17 cellular contexts compared by ENCODE assay signal in genomic region chr9:122008559-122008958, GRCh38.
DNase-seq lines count a peak whose midpoint lies in the region; FAIRE-seq and TF ChIP-seq lines count a peak whose summit lies in the region.
"Had no signal": no experiment of that assay in that cellular context is flagged by ENCODE, and none has a peak within 500 bp of the region (broad histone marks: within the 10 kb centered on the region; RNA-seq: fewer than 3 reads in every experiment).

No MANE protein-coding gene starts in this region.

- no peaks in the 10 kb centered on the region for H3K36me3 Mint-ChIP-seq in osteocyte (ENCODE audit: unreplicated experiment)
- H3K36me3 Mint-ChIP-seq: CD4-positive, CD25-positive, alpha-beta regulatory T cell had no signal

- no peaks in the 10 kb centered on the region for H3K27me3 Mint-ChIP-seq in osteocyte (ENCODE audit: unreplicated experiment)
- H3K27me3 Mint-ChIP-seq: CD4-positive, CD25-positive, alpha-beta regulatory T cell; IgD-negative memory B cell had no signal

- no peak overlapping the region for H3K27ac Mint-ChIP-seq in osteocyte (ENCODE audit: unreplicated experiment)
- H3K27ac Mint-ChIP-seq: CD4-positive, CD25-positive, alpha-beta regulatory T cell; CD8-positive, alpha-beta memory T cell; IgD-negative memory B cell had no signal

- no peak overlapping the region for H3K4me3 ChIP-seq in dorsolateral prefrontal cortex
- H3K4me3 ChIP-seq: HAP-1 had no signal

- H3K27me3 ChIP-seq in dorsolateral prefrontal cortex, result no peaks in the 10 kb centered on the region
- H3K27me3 ChIP-seq: BE2C had no signal

- intact Hi-C loops in dorsolateral prefrontal cortex (cut with DNase I), result no loop called here

- peak; percentile 77 for FAIRE-seq in H54 (lab: Jason Lieb, UNC)
- FAIRE-seq: HepG2 had no signal

- no peak for TF ChIP-seq POLR2A in H54 (IDR thresholded peaks at IDR 0.05; ENCODE audit: low read depth, low read length)

- H3K27ac ChIP-seq in dorsolateral prefrontal cortex, result peak overlapping the region in 1 of 59 donors; percentile 8

- TF ChIP-seq CTCF in osteocyte (IDR thresholded peaks at IDR 0.05) (no peak), dorsolateral prefrontal cortex (IDR thresholded peaks at IDR 0.05 in 54 of 56, conservative IDR thresholded peaks at IDR 0.05 in 2 of 56; ENCODE audit: low read depth in 1 of 56, partially characterized antibody in 56 of 56) (no peak)

- H3K4me1 Mint-ChIP-seq in osteocyte (ENCODE audit: unreplicated experiment), result peaks cover 4% of the 10 kb centered on the region
- H3K4me1 Mint-ChIP-seq: CD4-positive, CD25-positive, alpha-beta regulatory T cell; IgD-negative memory B cell had no signal

- no peak overlapping the region for H3K4me3 Mint-ChIP-seq in osteocyte (ENCODE audit: unreplicated experiment)
- H3K4me3 Mint-ChIP-seq: CD4-positive, CD25-positive, alpha-beta regulatory T cell; CD8-positive, alpha-beta memory T cell; IgD-negative memory B cell had no signal

- H3K9me3 Mint-ChIP-seq in osteocyte (ENCODE audit: unreplicated experiment), result no peaks in the 10 kb centered on the region
- H3K9me3 Mint-ChIP-seq: CD4-positive, CD25-positive, alpha-beta regulatory T cell; CD8-positive, alpha-beta memory T cell; IgD-negative memory B cell had no signal

- DNase-seq in H54 (ENCODE audit: insufficient read length, low spot score), result no peak
- peak; percentile 58 for DNase-seq in cerebellar cortex (ENCODE audit: low spot score)
- peak; percentile 6 for DNase-seq in osteocyte (ENCODE audit: extremely low spot score, unreplicated experiment)
- no peak for DNase-seq in stimulated activated CD4-positive, alpha-beta T cell treated with anti-CD3 and anti-CD28 coated beads, Interleukin-4, amount 100 ng/mL, for 24 hours
- DNase-seq in NCI-H2171 treated with DMSO at 0.1 percent for 48 hours (lab: John Stamatoyannopoulos, UW), result no peak
- no peak for DNase-seq in dorsolateral prefrontal cortex
- DNase-seq: ACHN; BE2C; CD4-positive, CD25-positive, alpha-beta regulatory T cell; CD8-positive, alpha-beta memory T cell; COR-L47; DMS79; GF-D8; GOT3 had no signal

Comparison
In these comparisons a context has a peak if more than half of its experiments do, and no peak if none do; other contexts are left out.
1. DNase-seq: peak in cerebellar cortex (single experiment) and osteocyte (single experiment); none in H54 (single experiment), stimulated activated CD4-positive, alpha-beta T cell treated with anti-CD3 and anti-CD28 coated beads, Interleukin-4, amount 100 ng/mL, for 24 hours (single experiment), NCI-H2171 treated with DMSO at 0.1 percent for 48 hours (single experiment) and dorsolateral prefrontal cortex (0 of 10).